ENCODE assay signal across 8 cellular contexts in genomic region chr9:124769451-124770358, GRCh38. TPM values are rescaled to one million over a fixed set of nuclear protein-coding genes. Genes with fewer than 3 reads are reported as not detected.
DNase-seq lines count a peak whose midpoint lies in the region; ATAC-seq, FAIRE-seq and TF ChIP-seq lines count a peak whose summit lies in the region.

No MANE protein-coding gene starts in this region.

- H3K4me1 ChIP-seq in PC-3 (ENCODE audit: insufficient read depth, low read length) (0 out of 2 replicates have a peak, but pooled peaks cover 4% of the 10 kb centered on the region), mesodermal cell (ENCODE audit: control insufficient read depth, insufficient read depth, low read length, poor library complexity, severe bottlenecking) (peaks cover 41% of the 10 kb centered on the region), uterus (peaks cover 0 to 8% of the 10 kb centered on the region in 2 donors)

- H3K36me3 Mint-ChIP-seq in T-helper 1 cell treated with Interleukin-12 subunit alpha and Interleukin-12 subunit beta and Interleukin-4 antibody, amounts not matched to agents 30 μg/mL and 1 μg/mL, for 36 hours (ENCODE audit: low read depth), result no peaks in the 10 kb centered on the region

- peak overlapping the region; percentile 84 for H3K4me2 ChIP-seq in PC-3 (ENCODE audit: low read length)

- no peak overlapping the region for H3K27ac Mint-ChIP-seq in T-helper 1 cell treated with Interleukin-12 subunit alpha and Interleukin-12 subunit beta and Interleukin-4 antibody, amounts not matched to agents 30 μg/mL and 1 μg/mL, for 36 hours

- BruUV-seq in PC-3 (replicated peaks; lab: Mats Ljungman, UMichigan), result no TSS peak

- DNase-seq in T-helper 1 cell (no peak), PC-3 (peak; percentile 30), choroid plexus epithelial cell (ENCODE audit: low read depth) (no peak), uterus (peak in 1 of 2 donors; percentile 29), amygdala (lab: John Stamatoyannopoulos, UW) (no peak), frontal cortex (ENCODE audit: low spot score in 2 of 2) (no peak)

- H3F3A ChIP-seq in PC-3 (ENCODE audit: low read length, unreplicated experiment), result no peaks in the 10 kb centered on the region

- TF ChIP-seq CTCF in PC-3 (conservative IDR thresholded peaks at IDR 0.05; ENCODE audit: low read depth, low read length) (no peak), choroid plexus epithelial cell (conservative IDR thresholded peaks at IDR 0.05; ENCODE audit: low read depth, low read length) (no peak), uterus (IDR thresholded peaks at IDR 0.05) (no peak)

- no peaks in the 10 kb centered on the region for H3K9me3 ChIP-seq in PC-3 (ENCODE audit: low read length)
- no peaks in the 10 kb centered on the region for H3K9me3 ChIP-seq in mesodermal cell (ENCODE audit: control insufficient read depth, low read length)
- H3K9me3 ChIP-seq in uterus, result no peaks in the 10 kb centered on the region

- CTCF ChIA-PET in PC-3 (lab: Charles Lee), result interaction anchor here (0.6 to 3.6 kb wide), 4 partner anchors 9 to 218 kb away, joined by 3 to 58 read pairs (median 11); partner anchors contain the start of gene WDR38

- peaks cover 30% of the 10 kb centered on the region for H3K4me1 Mint-ChIP-seq in T-helper 1 cell treated with Interleukin-12 subunit alpha and Interleukin-12 subunit beta and Interleukin-4 antibody, amounts not matched to agents 30 μg/mL and 1 μg/mL, for 36 hours (ENCODE audit: low read depth)

- H3K27me3 Mint-ChIP-seq in T-helper 1 cell treated with Interleukin-12 subunit alpha and Interleukin-12 subunit beta and Interleukin-4 antibody, amounts not matched to agents 30 μg/mL and 1 μg/mL, for 36 hours (ENCODE audit: low read depth), result peaks cover 75% of the 10 kb centered on the region

- H3K79me2 ChIP-seq in PC-3 (ENCODE audit: low read length), result peaks cover 53% of the 10 kb centered on the region

- H3K27me3 ChIP-seq in PC-3 (ENCODE audit: low read length) (no peaks in the 10 kb centered on the region), uterus (peaks cover 10 to 14% of the 10 kb centered on the region in 2 donors)

- peak overlapping the region; percentile 66 for H3K9ac ChIP-seq in PC-3 (ENCODE audit: low read length)

- intact Hi-C loops in PC-3 (cut with micrococcal nuclease), result loop anchor here (5.0 kb wide), 1 partner anchor 603 kb away; no protein-coding TSS in a partner anchor
- intact Hi-C loops in uterus (cut with DNase I; ENCODE audit: low total_unique reads), result no loop called here

- H2AFZ ChIP-seq in PC-3 (ENCODE audit: low read length), result peak overlapping the region; percentile 36

- H3K27ac ChIP-seq in PC-3 (ENCODE audit: low read length) (no peak overlapping the region), mesodermal cell (ENCODE audit: low read depth, low read length, severe bottlenecking) (peak overlapping the region; percentile 65), uterus (no peak overlapping the region)

- TF ChIP-seq POLR2A in uterus (IDR thresholded peaks at IDR 0.05), result no peak

- H3K36me3 ChIP-seq in PC-3 (ENCODE audit: low read depth, low read length) (no peaks in the 10 kb centered on the region), mesodermal cell (ENCODE audit: control insufficient read depth, insufficient read depth, low read length) (no peaks in the 10 kb centered on the region), uterus (no peaks in the 10 kb centered on the region)

- H3K4me3 Mint-ChIP-seq in T-helper 1 cell treated with Interleukin-12 subunit alpha and Interleukin-12 subunit beta and Interleukin-4 antibody, amounts not matched to agents 30 μg/mL and 1 μg/mL, for 36 hours, result peak overlapping the region; percentile 78

- no peaks in the 10 kb centered on the region for H3K9me2 ChIP-seq in PC-3 (replicated peaks; ENCODE audit: low read length)

- H4K20me1 ChIP-seq in PC-3 (ENCODE audit: low read length), result 0 out of 2 replicates have a peak, but pooled peaks cover 4% of the 10 kb centered on the region

- FAIRE-seq in frontal cortex (lab: Jason Lieb, UNC), result no peak

- no peaks in the 10 kb centered on the region for H3K9me3 Mint-ChIP-seq in T-helper 1 cell treated with Interleukin-12 subunit alpha and Interleukin-12 subunit beta and Interleukin-4 antibody, amounts not matched to agents 30 μg/mL and 1 μg/mL, for 36 hours

- POLR2A ChIA-PET in PC-3 (lab: Charles Lee; ENCODE audit: unreplicated experiment), result no interaction called here

- H3K4me3 ChIP-seq in PC-3 (ENCODE audit: low read length) (peak overlapping the region; percentile 84), choroid plexus epithelial cell (ENCODE audit: low read depth, low read length) (peak overlapping the region; percentile 72), mesodermal cell (ENCODE audit: extremely low read depth, insufficient read depth, low read length, poor library complexity, severe bottlenecking) (peak overlapping the region; percentile 80), uterus (peak overlapping the region; percentile 43 to 85)

- peak; percentile 8; the same call in 1 of the 2 replicates for ATAC-seq in PC-3

- 1% methylated on average over 47 to 49 of the region's 57 CpGs for WGBS in mesodermal cell (ENCODE audit: insufficient coverage in 2 of 2), 2 experiments

RNA-seq across cellular contexts. Expression of gene NR6A1, which starts 1.4 kb away (rescaled TPM):
- total RNA-seq in PC-3 (2014; rRNA removed), result 0.77 and 1.6 TPM in 2 replicates
- polyA plus RNA-seq in mesodermal cell (2013, experiment 1 of 2), result 30.6 TPM
- 26.5 TPM for polyA plus RNA-seq in mesodermal cell (2013, experiment 2 of 2)
- 1 to 10 TPM in 2 of 4 donors, under 1 TPM in 1, not detected in 1; under 0.01 to 2.6 (median 1.3) TPM for total RNA-seq in uterus
- total RNA-seq in frontal cortex, result 1.6 TPM

RNA-seq across cellular contexts. Expression of gene OLFML2A, which starts 7.2 kb away (rescaled TPM):
- total RNA-seq in PC-3 (2014; rRNA removed) (3.4 and 4.7 TPM in 2 replicates), uterus (10 to 100 TPM; 21.3 to 86.5 (median 71.8) TPM), frontal cortex (1.6 TPM)
- 13.0 TPM for polyA plus RNA-seq in mesodermal cell (2013, experiment 1 of 2)
- polyA plus RNA-seq in mesodermal cell (2013, experiment 2 of 2), result 12.8 TPM
